1 cellular context compared by ENCODE assay signal in genomic region chr6:144063744-144064401, GRCh38.
TF ChIP-seq lines count a peak whose summit lies in the region.

No MANE protein-coding gene starts in this region.

TF ChIP-seq in K562, 482 proteins besides CTCF, POLR2A, EP300 and RAD21 (continued from another document and continues in another):
- TF ChIP-seq ZBTB40 (IDR thresholded peaks at IDR 0.05) (no peak), ZBTB40 (CRISPR knock-in tag; IDR thresholded peaks at IDR 0.05) (no peak), ZC3H11A (IDR thresholded peaks at IDR 0.05; ENCODE audit: low read depth, low read length) (0 out of 2 replicates have a peak, but pooled peaks have one; percentile 6), RBFOX2 (IDR thresholded peaks at IDR 0.05; ENCODE audit: low read depth, low read length) (peak; percentile 95), MCM3 (IDR thresholded peaks at IDR 0.05) (no peak), BCLAF1 (IDR thresholded peaks at IDR 0.05; ENCODE audit: borderline replicate concordance in 1 of 2, control insufficient read depth in 1 of 2, low read depth in 2 of 2, low read length in 1 of 2) (0 out of 4 replicates have a peak, but pooled peaks of 1 of the 2 experiments have one; percentile 53), HDAC1 (IDR thresholded peaks at IDR 0.05) (no peak; a peak in 1 of 4 replicates), RBBP5 (IDR thresholded peaks at IDR 0.05; ENCODE audit: borderline replicate concordance, insufficient read depth, low read length, poor library complexity, severe bottlenecking) (peak; percentile 88), ZNF655 (CRISPR knock-in tag; IDR thresholded peaks at IDR 0.05) (no peak), ZNF695 (CRISPR knock-in tag; IDR thresholded peaks at IDR 0.05) (no peak), USF2 (CRISPR knock-in tag; IDR thresholded peaks at IDR 0.05) (no peak), TEAD4 (IDR thresholded peaks at IDR 0.05; ENCODE audit: low read length) (no peak), TEAD4 (CRISPR knock-in tag; IDR thresholded peaks at IDR 0.05; ENCODE audit: borderline replicate concordance) (no peak), RBM25 (IDR thresholded peaks at IDR 0.05; ENCODE audit: low read depth, low read length, severe bottlenecking) (no peak), SRF (CRISPR knock-in tag; IDR thresholded peaks at IDR 0.05) (peak in 1 of 2 experiments; percentile 48; a peak in 1 of 4 replicates), GTF2B (IDR thresholded peaks at IDR 0.05; ENCODE audit: extremely low read depth, insufficient read length) (no peak), E2F4 (CRISPR knock-in tag; IDR thresholded peaks at IDR 0.05; ENCODE audit: low read depth) (no peak), MCM2 (IDR thresholded peaks at IDR 0.05; ENCODE audit: low read depth) (no peak), DPF2 (IDR thresholded peaks at IDR 0.05) (no peak), RBM14 (IDR thresholded peaks at IDR 0.05; ENCODE audit: borderline replicate concordance, insufficient read depth, low read depth, low read length) (0 out of 2 replicates have a peak, but pooled peaks have one; percentile 6), CHD2 (IDR thresholded peaks at IDR 0.05; ENCODE audit: low read depth, low read length) (no peak), ZFP36 (IDR thresholded peaks at IDR 0.05; ENCODE audit: low read depth, low read length, partially characterized antibody) (no peak), HINFP (tag; conservative IDR thresholded peaks at IDR 0.05; ENCODE audit: low read depth) (no peak), MTA3 (IDR thresholded peaks at IDR 0.05; ENCODE audit: borderline replicate concordance) (peak; percentile 89), MLX (CRISPR knock-in tag; conservative IDR thresholded peaks at IDR 0.05) (peak in 1 of 2 experiments; percentile 66; a peak in 1 of 4 replicates), ZNF263 (CRISPR knock-in tag; IDR thresholded peaks at IDR 0.05; ENCODE audit: borderline replicate concordance) (peak; percentile 39), ZNF780A (CRISPR knock-in tag; IDR thresholded peaks at IDR 0.05) (no peak), ADNP (tag; IDR thresholded peaks at IDR 0.05) (no peak), ZNF165 (CRISPR knock-in tag; IDR thresholded peaks at IDR 0.05; ENCODE audit: borderline replicate concordance) (no peak), ZBTB1 (CRISPR knock-in tag; IDR thresholded peaks at IDR 0.05; ENCODE audit: borderline replicate concordance, low read depth) (peak; percentile 66)
